In genomic region chr16:88865742-88866141, GRCh38 we compare ENCODE assay signal across 23 cellular contexts. TPM values are rescaled to one million over a fixed set of nuclear protein-coding genes. Genes with fewer than 3 reads are reported as not detected.
"Had no signal": no experiment of that assay in that cellular context is flagged by ENCODE, and none has a peak within 500 bp of the region (broad histone marks: within the 10 kb centered on the region; RNA-seq: fewer than 3 reads in every experiment).

No MANE protein-coding gene starts in this region.

- H3K4me3 ChIP-seq: Peyer's patch, SJCRH30 had no signal

- H3K9ac ChIP-seq: KMS-11 had no signal

- DNase-seq: IMR-90, Kasumi-1, MM.1S, NCI-H1436 treated with DMSO at 0.1 percent for 48 hours, NCI-H187 treated with DMSO at 0.1 percent for 48 hours, NCI-H2029 treated with DMSO at 0.1 percent for 48 hours, NCI-H345, NCI-H446 treated with DMSO at 0.1 percent for 48 hours, NCI-H510A treated with DMSO at 0.1 percent for 48 hours, NCI-H526, PC-3, Peyer's patch, SHP77 treated with DMSO at 0.1 percent for 48 hours, T-helper 1 cell, T-helper 17 cell had no signal

- H3K4me2 ChIP-seq: KMS-11 had no signal

- ATAC-seq: PC-3, Right ventricle myocardium inferior, SK-N-SH treated with all-trans-retinoic acid at 6 μM for 48 hours, T-helper 17 cell had no signal

- H3K36me3 ChIP-seq: SJCRH30 had no signal

- H3K27ac ChIP-seq: HL-60, KMS-11, Peyer's patch, SJCRH30 had no signal

- H3K27me3 ChIP-seq: Peyer's patch had no signal

- FAIRE-seq: HTR-8/SVneo had no signal

- H3K9me3 ChIP-seq: Peyer's patch, SJCRH30 had no signal

RNA-seq across cellular contexts. Expression of gene PABPN1L, which starts 0.7 kb away (rescaled TPM):
- total RNA-seq: IMR-90, M059J, PC-3, Peyer's patch, Right ventricle myocardium inferior, RPMI7951, SJCRH30, T-helper 17 cell had no signal
- polyA plus RNA-seq: IMR-90 had no signal
